12 cellular contexts compared by ENCODE assay signal in the genomic region with DNA sequence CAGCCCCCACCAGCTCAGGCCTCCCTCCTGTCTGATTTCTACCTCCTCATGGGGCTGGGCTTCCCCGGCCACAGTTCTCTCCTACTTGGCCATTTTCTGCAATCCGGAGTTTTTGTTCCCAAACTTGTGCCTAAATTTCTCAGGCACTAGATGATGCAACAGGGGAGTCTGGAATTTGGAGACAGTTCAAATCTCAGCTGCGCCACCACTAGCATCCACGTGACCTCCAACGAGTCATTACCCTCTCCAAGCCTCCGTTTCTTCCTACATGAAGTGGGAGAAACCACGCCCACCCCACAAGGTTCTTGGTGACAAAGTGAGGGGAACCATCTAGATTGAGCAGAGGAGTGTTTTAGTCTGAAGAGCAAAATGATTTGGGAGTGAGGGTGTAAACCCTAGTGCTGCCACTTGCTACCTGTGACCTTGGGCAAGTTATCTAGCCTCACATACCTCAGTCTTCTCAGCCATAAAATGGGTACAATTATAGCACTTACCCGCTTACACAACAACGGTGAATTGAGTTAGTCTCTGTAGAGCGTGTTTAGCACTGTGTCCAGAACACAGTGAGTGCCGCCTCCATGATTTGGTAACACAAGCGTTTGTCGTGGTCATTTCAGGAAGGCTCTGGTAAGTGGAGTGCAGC.
DNase-seq lines count a peak whose midpoint lies in the region; ATAC-seq and TF ChIP-seq lines count a peak whose summit lies in the region.
"Had no signal": no experiment of that assay in that cellular context is flagged by ENCODE, and none has a peak within 500 bp of the region (broad histone marks: within the 10 kb centered on the region; RNA-seq: fewer than 3 reads in every experiment).

No MANE protein-coding gene starts in this region.

- H3K4me2 ChIP-seq in BLaER1 treated with 17β-estradiol and CSF1 and Interleukin-3, amounts not matched to agents 10 nM and 100 nM: peak overlapping the region; percentile 23 to 94 (median 80); a peak in 18 of 22 replicates
- H3K4me2 ChIP-seq in osteoblast (ENCODE audit: insufficient read depth, low read length): peak overlapping the region; percentile 26

- no peaks in the 10 kb centered on the region for H3K36me3 ChIP-seq in BLaER1 treated with 17β-estradiol and CSF1 and Interleukin-3, amounts not matched to agents 10 nM and 100 nM
- H3K36me3 ChIP-seq in osteoblast (ENCODE audit: insufficient read depth, low read length) (no peaks in the 10 kb centered on the region), body of pancreas (replicated peaks in 1 of 2; ENCODE audit: insufficient read depth in 1 of 2, low read depth in 2 of 2) (no peaks in the 10 kb centered on the region)
- H3K36me3 ChIP-seq: WERI-Rb-1 had no signal

- TF ChIP-seq CTCF in osteoblast (IDR thresholded peaks at IDR 0.05; ENCODE audit: extremely low read depth, low read depth, low read length) (no peak), GM13977 (IDR thresholded peaks at IDR 0.05; ENCODE audit: extremely low read depth, insufficient read depth, missing control alignments) (no peak), body of pancreas (IDR thresholded peaks at IDR 0.05) (no peak)

- in situ Hi-C loops in GM13977 (cut with MboI; ENCODE audit: low pct_unique_long_range_greater_than_20kb, low sequenced_read_pairs, unreplicated experiment): loop anchor here (25.0 kb wide), 1 partner anchor 283 kb away; no protein-coding TSS in a partner anchor

- no peaks in the 10 kb centered on the region for H3K27me3 ChIP-seq in BLaER1 treated with 17β-estradiol and CSF1 and Interleukin-3, amounts not matched to agents 10 nM and 100 nM
- no peaks in the 10 kb centered on the region for H3K27me3 ChIP-seq in osteoblast (ENCODE audit: insufficient read depth, low read length)
- H3K27me3 ChIP-seq in body of pancreas: no peaks in the 10 kb centered on the region

- H3K79me2 ChIP-seq in osteoblast (ENCODE audit: insufficient read depth, low read length): no peaks in the 10 kb centered on the region

- H4K20me1 ChIP-seq in BLaER1 treated with 17β-estradiol and CSF1 and Interleukin-3, amounts not matched to agents 10 nM and 100 nM: no peaks in the 10 kb centered on the region
- no peaks in the 10 kb centered on the region for H4K20me1 ChIP-seq in osteoblast (ENCODE audit: insufficient read depth, low read length)

- H3K4me3 ChIP-seq in BLaER1 treated with 17β-estradiol and CSF1 and Interleukin-3, amounts not matched to agents 10 nM and 100 nM: no peak overlapping the region
- H3K4me3 ChIP-seq in osteoblast (ENCODE audit: insufficient read depth, low read length) (no peak overlapping the region), body of pancreas (no peak overlapping the region)

- peak overlapping the region; percentile 32 for H2AFZ ChIP-seq in osteoblast (ENCODE audit: low read length)

- ATAC-seq in body of pancreas: no peak

- H3K4me1 ChIP-seq in BLaER1 treated with 17β-estradiol and CSF1 and Interleukin-3, amounts not matched to agents 10 nM and 100 nM: peaks cover 31 to 96% (median 77%) of the 10 kb centered on the region in 10 experiments
- H3K4me1 ChIP-seq in osteoblast (ENCODE audit: insufficient read depth, low read length) (peaks cover 35% of the 10 kb centered on the region), body of pancreas (peaks cover 8% of the 10 kb centered on the region)

- WGBS in body of pancreas, 2 donors: 53 to 61% methylated on average over 12 to 13 of the region's 13 CpGs

- no peak overlapping the region for H3K27ac ChIP-seq in BLaER1 treated with 17β-estradiol and CSF1 and Interleukin-3, amounts not matched to agents 10 nM and 100 nM
- peak overlapping the region; percentile 67 for H3K27ac ChIP-seq in osteoblast (ENCODE audit: low read depth, low read length)
- no peak overlapping the region for H3K27ac ChIP-seq in body of pancreas
- H3K27ac ChIP-seq: WERI-Rb-1 had no signal

- no peaks in the 10 kb centered on the region for H3K9me3 ChIP-seq in BLaER1 treated with 17β-estradiol and CSF1 and Interleukin-3, amounts not matched to agents 10 nM and 100 nM (replicated peaks in 1 of 11)
- H3K9me3 ChIP-seq in osteoblast (ENCODE audit: low read depth, low read length) (no peaks in the 10 kb centered on the region), body of pancreas (no peaks in the 10 kb centered on the region)

- DNase-seq in NCI-H226 (peak; percentile 63), fibroblast of peridontal ligament (ENCODE audit: extremely low read depth) (peak; percentile 87), osteoblast (ENCODE audit: insufficient read length, low spot score, missing footprints) (peak; percentile 92), posterior cingulate gyrus (no peak), GM13977 (ENCODE audit: low spot score) (no peak), dedifferentiated amniotic fluid mesenchymal stem cell (ENCODE audit: extremely low spot score) (no peak), body of pancreas (no peak)
- DNase-seq: activated naive CD8-positive, alpha-beta T cell treated with anti-CD3 and anti-CD28 coated beads, Interleukin-2, amount 10 ng/mL, durations not matched to agents 7 days and 5 days; NCI-H1092 treated with DMSO at 0.1 percent for 48 hours; NCI-H524 treated with DMSO at 0.1 percent for 48 hours; WERI-Rb-1 had no signal

- no peak overlapping the region for H3K9ac ChIP-seq in BLaER1 treated with 17β-estradiol and CSF1 and Interleukin-3, amounts not matched to agents 10 nM and 100 nM

- intact Hi-C loops in posterior cingulate gyrus (cut with DNase I): loop anchor here (10.0 kb wide), 2 partner anchors 60 to 330 kb away; a partner anchor contains a TSS
- intact Hi-C loops in body of pancreas (cut with DNase I): loop anchor here (10.0 kb wide), 1 partner anchor 200 kb away; no protein-coding TSS in a partner anchor

- no peak for TF ChIP-seq POLR2A in body of pancreas (IDR thresholded peaks at IDR 0.05)

Comparison
In these comparisons a context has a peak if more than half of its experiments do, and no peak if none do; other contexts are left out.
1. DNase-seq: peak in NCI-H226 (single experiment), fibroblast of peridontal ligament (single experiment) and osteoblast (single experiment); none in posterior cingulate gyrus (0 of 10), GM13977 (single experiment), dedifferentiated amniotic fluid mesenchymal stem cell (single experiment) and body of pancreas (0 of 4).